8 cellular contexts compared by ENCODE assay signal in the genomic region with DNA sequence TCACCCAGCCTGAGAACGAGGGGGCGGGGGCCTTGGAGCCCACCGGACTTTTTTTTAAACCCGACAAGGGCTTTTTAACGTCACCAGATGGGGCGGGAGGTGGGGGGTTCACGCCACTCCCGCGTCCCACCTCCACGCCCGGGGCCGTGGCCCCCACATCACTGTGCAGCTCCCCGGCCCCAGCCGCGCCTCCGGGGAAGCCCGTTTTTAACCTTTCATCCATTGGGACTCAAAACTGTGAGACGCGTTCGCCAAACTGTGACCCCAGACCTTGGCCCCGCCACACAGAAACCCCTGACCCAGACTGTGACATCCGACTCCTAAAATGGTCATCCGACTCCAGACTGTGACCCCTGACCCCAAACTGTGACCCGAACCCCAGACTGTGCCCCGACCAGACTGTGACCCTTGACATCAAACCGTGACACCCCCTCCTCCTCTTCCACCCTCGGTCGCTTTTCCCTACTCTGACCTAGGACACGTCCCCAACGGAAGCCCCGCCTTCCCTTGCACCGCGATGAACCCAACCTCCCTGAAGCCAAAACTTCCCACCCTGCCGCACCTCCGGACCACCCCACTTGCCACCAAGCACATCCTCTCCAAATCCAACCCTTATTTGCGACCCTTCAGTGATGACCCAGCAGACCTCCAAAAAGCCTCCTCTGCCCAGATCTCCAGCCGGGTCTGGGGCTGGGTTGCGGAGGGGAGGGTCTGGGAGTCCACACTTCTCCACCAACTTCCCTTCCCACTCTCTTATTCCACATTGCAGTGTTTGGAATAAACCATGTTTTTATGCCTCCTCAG. TPM values are rescaled to one million over a fixed set of nuclear protein-coding genes. Genes with fewer than 3 reads are reported as not detected.
DNase-seq lines count a peak whose midpoint lies in the region; ATAC-seq and TF ChIP-seq lines count a peak whose summit lies in the region.

No MANE protein-coding gene starts in this region.

- H3K36me3 Mint-ChIP-seq in T-helper 1 cell treated with Interleukin-12 subunit alpha and Interleukin-12 subunit beta and Interleukin-4 antibody, amounts not matched to agents 30 μg/mL and 1 μg/mL, for 36 hours (ENCODE audit: low read depth), result peaks cover 26% of the 10 kb centered on the region
- peaks cover 14 to 26% of the 10 kb centered on the region in 2 donors for H3K36me3 Mint-ChIP-seq in stimulated activated naive B cell treated with anti-CD40 and anti-IgM and Interleukin-4, amounts not matched to agents 10 μg/mL and 1 μg/mL and 100 μg/mL, for 72 hours

- no peak for ATAC-seq in stimulated activated naive B cell treated with anti-CD40 and anti-IgM and Interleukin-4, amounts not matched to agents 10 μg/mL and 1 μg/mL and 100 μg/mL, for 72 hours (replicated peaks)
- no peak for ATAC-seq in GM21717 (IDR thresholded peaks at IDR 0.05; ENCODE audit: unreplicated experiment)
- ATAC-seq in body of pancreas, result no peak

- H3K4me3 Mint-ChIP-seq in T-helper 1 cell treated with Interleukin-12 subunit alpha and Interleukin-12 subunit beta and Interleukin-4 antibody, amounts not matched to agents 30 μg/mL and 1 μg/mL, for 36 hours, result peak overlapping the region; percentile 89
- H3K4me3 Mint-ChIP-seq in stimulated activated naive B cell treated with anti-CD40 and anti-IgM and Interleukin-4, amounts not matched to agents 10 μg/mL and 1 μg/mL and 100 μg/mL, for 72 hours, result peak overlapping the region; percentile 91 to 98

- H3K9me3 Mint-ChIP-seq in T-helper 1 cell treated with Interleukin-12 subunit alpha and Interleukin-12 subunit beta and Interleukin-4 antibody, amounts not matched to agents 30 μg/mL and 1 μg/mL, for 36 hours, result no peaks in the 10 kb centered on the region
- H3K9me3 Mint-ChIP-seq in stimulated activated naive B cell treated with anti-CD40 and anti-IgM and Interleukin-4, amounts not matched to agents 10 μg/mL and 1 μg/mL and 100 μg/mL, for 72 hours, result no peaks in the 10 kb centered on the region

- no peaks in the 10 kb centered on the region for H3K27me3 ChIP-seq in body of pancreas

- CTCF ChIA-PET in RWPE1 (lab: Yijun Ruan, JAX), result interaction anchor here (0.6 to 1.7 kb wide), 4 partner anchors 16 to 140 kb away, joined by 3 read pairs; no protein-coding TSS in a partner anchor

- H3K4me3 ChIP-seq in fibroblast of mammary gland (ENCODE audit: control insufficient read depth, low read depth, low read length), result peak overlapping the region; percentile 98
- no peak overlapping the region for H3K4me3 ChIP-seq in body of pancreas

- no peak overlapping the region for H3K27ac Mint-ChIP-seq in T-helper 1 cell treated with Interleukin-12 subunit alpha and Interleukin-12 subunit beta and Interleukin-4 antibody, amounts not matched to agents 30 μg/mL and 1 μg/mL, for 36 hours
- peak overlapping the region; percentile 85 for H3K27ac Mint-ChIP-seq in stimulated activated naive B cell treated with anti-CD40 and anti-IgM and Interleukin-4, amounts not matched to agents 10 μg/mL and 1 μg/mL and 100 μg/mL, for 72 hours

- peaks cover 0 to 4% (median 0%) of the 10 kb centered on the region in 3 donors for H3K9me3 ChIP-seq in body of pancreas

- H3K27me3 Mint-ChIP-seq in T-helper 1 cell treated with Interleukin-12 subunit alpha and Interleukin-12 subunit beta and Interleukin-4 antibody, amounts not matched to agents 30 μg/mL and 1 μg/mL, for 36 hours (ENCODE audit: low read depth), result peaks cover 42% of the 10 kb centered on the region
- H3K27me3 Mint-ChIP-seq in stimulated activated naive B cell treated with anti-CD40 and anti-IgM and Interleukin-4, amounts not matched to agents 10 μg/mL and 1 μg/mL and 100 μg/mL, for 72 hours, result peaks cover 19 to 39% of the 10 kb centered on the region in 2 donors

- no peak for TF ChIP-seq POLR2A in body of pancreas (IDR thresholded peaks at IDR 0.05)

- 16 to 26% methylated on average over 33 to 38 of the region's 38 CpGs for WGBS in body of pancreas, 2 donors

- peaks cover 24% of the 10 kb centered on the region for H3K4me1 ChIP-seq in body of pancreas

- H3K27ac ChIP-seq in RWPE1 (peak overlapping the region; percentile 75), body of pancreas (peak overlapping the region in 1 of 4 donors; percentile 81)

- H3K36me3 ChIP-seq in body of pancreas (replicated peaks in 1 of 2; ENCODE audit: insufficient read depth in 1 of 2, low read depth in 2 of 2), result peaks cover 0 to 2% of the 10 kb centered on the region in 2 donors

- intact Hi-C loops in body of pancreas (cut with DNase I), result no loop called here

- TF ChIP-seq CTCF in RWPE1 (conservative IDR thresholded peaks at IDR 0.05; ENCODE audit: low read depth), result no peak
- TF ChIP-seq CTCF in fibroblast of mammary gland (conservative IDR thresholded peaks at IDR 0.05; ENCODE audit: control insufficient read depth, insufficient read depth, low read depth, low read length), result no peak
- no peak for TF ChIP-seq CTCF in body of pancreas (IDR thresholded peaks at IDR 0.05)

- H3K4me1 Mint-ChIP-seq in T-helper 1 cell treated with Interleukin-12 subunit alpha and Interleukin-12 subunit beta and Interleukin-4 antibody, amounts not matched to agents 30 μg/mL and 1 μg/mL, for 36 hours (ENCODE audit: low read depth), result peaks cover 28% of the 10 kb centered on the region
- peaks cover 26 to 46% of the 10 kb centered on the region in 2 donors for H3K4me1 Mint-ChIP-seq in stimulated activated naive B cell treated with anti-CD40 and anti-IgM and Interleukin-4, amounts not matched to agents 10 μg/mL and 1 μg/mL and 100 μg/mL, for 72 hours

- DNase-seq in T-helper 1 cell, result no peak
- DNase-seq in RWPE1 (ENCODE audit: low spot score), result no peak
- DNase-seq in fibroblast of mammary gland (ENCODE audit: low read depth), result no peak
- no peak for DNase-seq in stimulated activated naive B cell treated with anti-CD40 and anti-IgM and Interleukin-4, amounts not matched to agents 10 μg/mL and 1 μg/mL and 100 μg/mL, for 72 hours
- no peak for DNase-seq in body of pancreas
- DNase-seq in NCI-H2107 (lab: John Stamatoyannopoulos, UW), result no peak

- POLR2A ChIA-PET in RWPE1 (lab: Yijun Ruan, JAX; ENCODE audit: low non-redundant PET), result no interaction called here

RNA-seq across cellular contexts. Expression of gene GRWD1, which starts 1.5 kb away (rescaled TPM):
- 10 to 100 TPM; 11.9 TPM for total RNA-seq in body of pancreas

RNA-seq across cellular contexts. Expression of gene KCNJ14, which starts 11.0 kb away (rescaled TPM):
- total RNA-seq in body of pancreas, result 1 to 10 TPM in 1 of 2 donors, under 1 TPM in 1; 0.66 to 1.6 TPM

RNA-seq across cellular contexts. Expression of gene CYTH2, which starts 24.8 kb away (rescaled TPM):
- 10 to 100 TPM; 76.1 to 94.2 TPM for total RNA-seq in body of pancreas

RNA-seq across cellular contexts. Expression of gene GRIN2D, which starts 50.9 kb away (rescaled TPM):
- 1 to 10 TPM in 1 of 2 donors, under 1 TPM in 1; 0.26 to 2.0 TPM for total RNA-seq in body of pancreas

RNA-seq across cellular contexts. Expression of gene KDELR1, which starts 53.0 kb away (rescaled TPM):
- total RNA-seq in body of pancreas, result 10 to 100 TPM; 47.5 to 51.4 TPM
